In genomic region chr20:46807998-46808397, GRCh38 we compare ENCODE assay signal across 29 cellular contexts.
"Had no signal": no experiment of that assay in that cellular context is flagged by ENCODE, and none has a peak within 500 bp of the region (broad histone marks: within the 10 kb centered on the region; RNA-seq: fewer than 3 reads in every experiment).

No MANE protein-coding gene starts in this region.

- H3K4me3 Mint-ChIP-seq: activated B cell treated with CpG ODN at 0.5 μM for 24 hours; activated CD8-positive, alpha-beta T cell treated with anti-CD3 and anti-CD28 coated beads for 36 hours; activated T-cell treated with anti-CD3 and anti-CD28 coated beads, Interleukin-2, amount 50 U/mL, for 4 hours; activated T-helper 17 cell treated with anti-CD3 and anti-CD28 coated beads, Interleukin-2, amount 50 U/mL, for 72 hours; naive thymus-derived CD4-positive, alpha-beta T cell; neural crest cell; stimulated activated naive B cell treated with anti-CD40 and anti-IgM and Interleukin-4, amounts not matched to agents 10 μg/mL and 1 μg/mL and 100 μg/mL, for 72 hours had no signal

- DNase-seq: activated B cell treated with CpG ODN at 0.5 μM for 24 hours; activated CD4-positive, alpha-beta T cell treated with anti-CD3 and anti-CD28 coated beads, Interleukin-2, amount 50 U/mL, for 1 hour; activated CD8-positive, alpha-beta T cell treated with anti-CD3 and anti-CD28 coated beads for 36 hours; activated gamma-delta T cell treated with Interleukin-2 at 50 U/mL for 16 hours; activated naive CD4-positive, alpha-beta T cell treated with anti-CD3 and anti-CD28 coated beads, Interleukin-2, amount 50 U/mL, for 16 hours; activated T-cell treated with anti-CD3 and anti-CD28 coated beads, Interleukin-2, amount 50 U/mL, for 4 hours; amniotic stem cell; brain microvascular endothelial cell; dorsolateral prefrontal cortex; effector memory CD4-positive, alpha-beta T cell; left cardiac atrium; midbrain; naive thymus-derived CD4-positive, alpha-beta T cell; nucleus accumbens; pancreas; psoas muscle; stimulated activated CD4-positive, alpha-beta T cell treated with anti-CD3 and anti-CD28 coated beads, Interleukin-15, amount 100 ng/mL, for 24 hours; stimulated activated CD4-positive, alpha-beta T cell treated with anti-CD3 and anti-CD28 coated beads, Interleukin-2, amount 100 ng/mL, for 24 hours; stimulated activated naive B cell treated with anti-CD40 and anti-IgM and Interleukin-4, amounts not matched to agents 10 μg/mL and 1 μg/mL and 100 μg/mL, for 72 hours; stomach; T-helper 2 cell; tibial artery had no signal

- ATAC-seq: activated CD8-positive, alpha-beta T cell treated with anti-CD3 and anti-CD28 coated beads for 36 hours; activated T-cell treated with anti-CD3 and anti-CD28 coated beads, Interleukin-2, amount 50 U/mL, for 4 hours; activated T-helper 17 cell treated with anti-CD3 and anti-CD28 coated beads, Interleukin-2, amount 50 U/mL, for 72 hours; left cardiac atrium; naive thymus-derived CD4-positive, alpha-beta T cell; psoas muscle; stimulated activated naive B cell treated with anti-CD40 and anti-IgM and Interleukin-4, amounts not matched to agents 10 μg/mL and 1 μg/mL and 100 μg/mL, for 72 hours had no signal

- H3K4me1 Mint-ChIP-seq: activated B cell treated with CpG ODN at 0.5 μM for 24 hours; activated T-helper 17 cell treated with anti-CD3 and anti-CD28 coated beads, Interleukin-2, amount 50 U/mL, for 72 hours; naive thymus-derived CD4-positive, alpha-beta T cell; neural crest cell; stimulated activated naive B cell treated with anti-CD40 and anti-IgM and Interleukin-4, amounts not matched to agents 10 μg/mL and 1 μg/mL and 100 μg/mL, for 72 hours had no signal

- H3K36me3 Mint-ChIP-seq: naive thymus-derived CD4-positive, alpha-beta T cell; stimulated activated naive B cell treated with anti-CD40 and anti-IgM and Interleukin-4, amounts not matched to agents 10 μg/mL and 1 μg/mL and 100 μg/mL, for 72 hours had no signal

- H3K9me3 ChIP-seq: pancreas, psoas muscle, stomach, tibial artery had no signal

- H3K27ac ChIP-seq: brain microvascular endothelial cell, coronary artery, dorsolateral prefrontal cortex, pancreas, psoas muscle, stomach, tibial artery had no signal

- H3K36me3 ChIP-seq: brain microvascular endothelial cell, pancreas, stomach, tibial artery had no signal

- FAIRE-seq: astrocyte, frontal cortex, keratinocyte, pancreas had no signal

- H3K27ac Mint-ChIP-seq: activated B cell treated with CpG ODN at 0.5 μM for 24 hours; activated CD8-positive, alpha-beta T cell treated with anti-CD3 and anti-CD28 coated beads for 36 hours; activated T-helper 17 cell treated with anti-CD3 and anti-CD28 coated beads, Interleukin-2, amount 50 U/mL, for 72 hours; naive thymus-derived CD4-positive, alpha-beta T cell; stimulated activated naive B cell treated with anti-CD40 and anti-IgM and Interleukin-4, amounts not matched to agents 10 μg/mL and 1 μg/mL and 100 μg/mL, for 72 hours had no signal

- H3K4me3 ChIP-seq: coronary artery, dorsolateral prefrontal cortex, pancreas, psoas muscle, smooth muscle cell, stomach, tibial artery had no signal

- H3K4me2 ChIP-seq: smooth muscle cell had no signal

- H3K4me1 ChIP-seq: psoas muscle had no signal

- H3K9me3 Mint-ChIP-seq: activated B cell treated with CpG ODN at 0.5 μM for 24 hours; activated CD8-positive, alpha-beta T cell treated with anti-CD3 and anti-CD28 coated beads for 36 hours; activated T-cell treated with anti-CD3 and anti-CD28 coated beads, Interleukin-2, amount 50 U/mL, for 4 hours; activated T-helper 17 cell treated with anti-CD3 and anti-CD28 coated beads, Interleukin-2, amount 50 U/mL, for 72 hours; naive thymus-derived CD4-positive, alpha-beta T cell; neural crest cell; stimulated activated naive B cell treated with anti-CD40 and anti-IgM and Interleukin-4, amounts not matched to agents 10 μg/mL and 1 μg/mL and 100 μg/mL, for 72 hours had no signal
